ENCODE assay signal across 22 cellular contexts in genomic region chr4:154088741-154089140, GRCh38.
"Had no signal": no experiment of that assay in that cellular context is flagged by ENCODE, and none has a peak within 500 bp of the region (broad histone marks: within the 10 kb centered on the region; RNA-seq: fewer than 3 reads in every experiment).

No MANE protein-coding gene starts in this region.

- H3K4me3 ChIP-seq: ascending aorta, colonic mucosa, gastrocnemius medialis, lung, transverse colon, uterus had no signal

- H3K4me1 Mint-ChIP-seq: T-helper 17 cell had no signal

- H3K27ac Mint-ChIP-seq: progenitor cell of endocrine pancreas, T-helper 17 cell had no signal

- H3K4me1 ChIP-seq: ascending aorta, colonic mucosa, gastrocnemius medialis, transverse colon, uterus had no signal

- ATAC-seq: activated T-cell treated with anti-CD3 and anti-CD28 coated beads, Interleukin-2, amount 50 U/mL, for 4 hours; gastrocnemius medialis; left lobe of liver; T-helper 17 cell had no signal

- H3K9me3 Mint-ChIP-seq: activated T-cell treated with anti-CD3 and anti-CD28 coated beads, Interleukin-2, amount 50 U/mL, for 4 hours; neural crest cell had no signal

- H3K27me3 Mint-ChIP-seq: progenitor cell of endocrine pancreas had no signal

- H3K27ac ChIP-seq: ascending aorta, colonic mucosa, gastrocnemius medialis, transverse colon, uterus, VCaP had no signal

- H3K9me3 ChIP-seq: ascending aorta, colonic mucosa, gastrocnemius medialis, uterus had no signal

- DNase-seq: activated CD4-positive, alpha-beta T cell treated with anti-CD3 and anti-CD28 coated beads, Interleukin-2, amount 50 U/mL, for 1 hour; activated CD4-positive, CD25-positive, alpha-beta regulatory T cell treated with anti-CD3 and anti-CD28 coated beads, Interleukin-2, amount 50 U/mL, for 72 hours; activated CD8-positive, alpha-beta memory T cell treated with anti-CD3 and anti-CD28 coated beads, Interleukin-2, amount 50 U/mL, for 4 hours; activated effector memory CD4-positive, alpha-beta T cell treated with Interleukin-2 at 50 U/mL for 16 hours; activated naive CD4-positive, alpha-beta T cell treated with anti-CD3 and anti-CD28 coated beads, Interleukin-2, amount 50 U/mL, for 16 hours; activated T-cell treated with anti-CD3 and anti-CD28 coated beads, Interleukin-2, amount 50 U/mL, for 4 hours; caudate nucleus; colonic mucosa; gastrocnemius medialis; head of caudate nucleus; midbrain; stimulated activated CD4-positive, alpha-beta T cell treated with anti-CD3 and anti-CD28 coated beads, Interleukin-2, amount 100 ng/mL, for 24 hours; stimulated activated naive CD4-positive, alpha-beta T cell treated with Interleukin-2 at 50 U/mL for 16 hours; T-helper 17 cell; transverse colon; uterus had no signal

- H3K27me3 ChIP-seq: ascending aorta, colonic mucosa, gastrocnemius medialis, transverse colon, uterus had no signal

- H3K4me3 Mint-ChIP-seq: activated T-cell treated with anti-CD3 and anti-CD28 coated beads, Interleukin-2, amount 50 U/mL, for 4 hours; neural crest cell; T-helper 17 cell had no signal

- H3K36me3 ChIP-seq: ascending aorta, colonic mucosa, gastrocnemius medialis, transverse colon, uterus had no signal
